Comparison of ENCODE assay signal across 8 cellular contexts in genomic region chr7:151782598-151783448, GRCh38.
DNase-seq lines count a peak whose midpoint lies in the region; ATAC-seq and TF ChIP-seq lines count a peak whose summit lies in the region.

No MANE protein-coding gene starts in this region.

- H3K36me3 Mint-ChIP-seq in CD4-positive, alpha-beta T cell (ENCODE audit: low read depth) = peaks cover 40% of the 10 kb centered on the region
- H3K36me3 Mint-ChIP-seq in activated naive CD8-positive, alpha-beta T cell treated with anti-CD3 and anti-CD28 coated beads for 36 hours = peaks cover 3% of the 10 kb centered on the region

- H3K27me3 Mint-ChIP-seq in CD4-positive, alpha-beta T cell = no peaks in the 10 kb centered on the region
- H3K27me3 Mint-ChIP-seq in activated naive CD8-positive, alpha-beta T cell treated with anti-CD3 and anti-CD28 coated beads for 36 hours = no peaks in the 10 kb centered on the region

- H3K9ac ChIP-seq in SU-DHL-6 (ENCODE audit: low read length) = no peak overlapping the region

- H4K20me1 ChIP-seq in SU-DHL-6 (ENCODE audit: low read depth, low read length) = no peaks in the 10 kb centered on the region

- H3K9me3 ChIP-seq in CD4-positive, alpha-beta T cell (ENCODE audit: control insufficient read depth, low read length) = no peaks in the 10 kb centered on the region
- no peaks in the 10 kb centered on the region for H3K9me3 ChIP-seq in SU-DHL-6 (ENCODE audit: insufficient read depth, low read length)

- no peak overlapping the region for H3K4me3 ChIP-seq in SU-DHL-6 (ENCODE audit: insufficient read depth, low read length, poor library complexity, severe bottlenecking)

- intact Hi-C loops in CD4-positive, alpha-beta T cell (cut with DNase I, micrococcal nuclease) = loop anchor here (1.0 to 10.0 kb wide), 6 partner anchors 14 to 364 kb away; partner anchors contain the start of gene PRKAG2 (in 1 of the 2)
- intact Hi-C loops in left cardiac atrium (cut with DNase I) = loop anchor here in 1 of 2 donors (2.0 to 10.0 kb wide), 3 partner anchors 92 to 249 kb away; partner anchors contain the start of gene PRKAG2

- H3K4me1 Mint-ChIP-seq in CD4-positive, alpha-beta T cell (ENCODE audit: low read depth) = peaks cover 10% of the 10 kb centered on the region
- peaks cover 6% of the 10 kb centered on the region for H3K4me1 Mint-ChIP-seq in activated naive CD8-positive, alpha-beta T cell treated with anti-CD3 and anti-CD28 coated beads for 36 hours

- H3K4me2 ChIP-seq in SU-DHL-6 (ENCODE audit: low read depth, low read length, poor library complexity, severe bottlenecking) = peak overlapping the region; percentile 35

- H3K79me2 ChIP-seq in SU-DHL-6 (ENCODE audit: insufficient read depth, low read length) = no peaks in the 10 kb centered on the region

- DNase-seq in CD4-positive, alpha-beta T cell = peak; percentile 41 to 75 (median 53)
- DNase-seq in activated naive CD8-positive, alpha-beta T cell treated with anti-CD3 and anti-CD28 coated beads for 36 hours = peak; percentile 86
- DNase-seq in left cardiac atrium (peak; percentile 81), putamen (ENCODE audit: low spot score) (peak; percentile 39), NCI-H446 (lab: John Stamatoyannopoulos, UW) (no peak)

- H3K9me3 Mint-ChIP-seq in CD4-positive, alpha-beta T cell = no peaks in the 10 kb centered on the region
- H3K9me3 Mint-ChIP-seq in activated naive CD8-positive, alpha-beta T cell treated with anti-CD3 and anti-CD28 coated beads for 36 hours = no peaks in the 10 kb centered on the region

- peak overlapping the region; percentile 76 for H3K27ac Mint-ChIP-seq in CD4-positive, alpha-beta T cell
- H3K27ac Mint-ChIP-seq in activated naive CD8-positive, alpha-beta T cell treated with anti-CD3 and anti-CD28 coated beads for 36 hours = peak overlapping the region; percentile 87

- H2AFZ ChIP-seq in SU-DHL-6 (ENCODE audit: low read depth, low read length, severe bottlenecking) = peak overlapping the region; percentile 28

- no peaks in the 10 kb centered on the region for H3F3A ChIP-seq in SU-DHL-6 (ENCODE audit: insufficient read depth)

- H3K9me2 ChIP-seq in SU-DHL-6 (replicated peaks; ENCODE audit: insufficient read depth, low read length) = no peaks in the 10 kb centered on the region

- peak overlapping the region; percentile 87 for H3K4me3 Mint-ChIP-seq in CD4-positive, alpha-beta T cell
- peak overlapping the region; percentile 79 for H3K4me3 Mint-ChIP-seq in activated naive CD8-positive, alpha-beta T cell treated with anti-CD3 and anti-CD28 coated beads for 36 hours

- peak; percentile 82 for ATAC-seq in CD4-positive, alpha-beta T cell (ENCODE audit: poor library complexity)
- ATAC-seq in GM19467 (IDR thresholded peaks at IDR 0.05; ENCODE audit: unreplicated experiment) (peak; percentile 89), HG03571 (IDR thresholded peaks at IDR 0.05; ENCODE audit: unreplicated experiment) (peak; percentile 73), left cardiac atrium (peak; percentile 93 to 94)

- H3K27ac ChIP-seq in CD4-positive, alpha-beta T cell (ENCODE audit: low read depth, low read length) = no peak overlapping the region
- no peak overlapping the region for H3K27ac ChIP-seq in SU-DHL-6 (ENCODE audit: low read depth, low read length)

- CTCF ChIA-PET in CD4-positive, alpha-beta T cell (lab: Charles Lee) = interaction anchor here (0.8 to 1.7 kb wide), 10 partner anchors 11 to 150 kb away, joined by 3 to 8 read pairs (median 4); partner anchors contain the start of gene PRKAG2

- no peaks in the 10 kb centered on the region for H3K27me3 ChIP-seq in CD4-positive, alpha-beta T cell (ENCODE audit: control insufficient read depth, insufficient read depth, low read length)
- H3K27me3 ChIP-seq in SU-DHL-6 (ENCODE audit: low read length) = no peaks in the 10 kb centered on the region

- peak; percentile 96 for TF ChIP-seq CTCF in CD4-positive, alpha-beta T cell (IDR thresholded peaks at IDR 0.05)
- TF ChIP-seq CTCF in SU-DHL-6 (IDR thresholded peaks at IDR 0.05; ENCODE audit: insufficient read depth, low read length, poor library complexity, severe bottlenecking) = peak; percentile 93

- POLR2A ChIA-PET in CD4-positive, alpha-beta T cell (lab: Charles Lee) = interaction anchor here (0.6 to 1.7 kb wide), 5 partner anchors 9 to 150 kb away, joined by 3 to 8 read pairs (median 4); partner anchors contain the start of gene PRKAG2

- no peaks in the 10 kb centered on the region for H3K36me3 ChIP-seq in SU-DHL-6 (ENCODE audit: low read length)

Comparison
In these comparisons a context has a peak if more than half of its experiments do, and no peak if none do; other contexts are left out.
1. DNase-seq: peak in CD4-positive, alpha-beta T cell (10 of 10), activated naive CD8-positive, alpha-beta T cell treated with anti-CD3 and anti-CD28 coated beads for 36 hours (single experiment), left cardiac atrium (single experiment) and putamen (single experiment); none in NCI-H446 (0 of 2).
2. Peak in every context shown above with its lines, with median percentiles within 50 percentile points of each other: ATAC-seq.